ENCODE assay signal across 8 cellular contexts in genomic region chr20:34954905-34955231, GRCh38.
DNase-seq lines count a peak whose midpoint lies in the region; ATAC-seq and TF ChIP-seq lines count a peak whose summit lies in the region.

No MANE protein-coding gene starts in this region.

- H3K36me3 ChIP-seq in adipocyte (ENCODE audit: control insufficient read depth, insufficient read depth, low read length, severe bottlenecking) = peaks cover 11% of the 10 kb centered on the region
- H3K36me3 ChIP-seq in iPS-15b (ENCODE audit: control insufficient read depth, insufficient read depth, low read length) = no peaks in the 10 kb centered on the region

- H3K27me3 ChIP-seq in adipocyte (replicated peaks; ENCODE audit: control insufficient read depth, insufficient read depth, low read length) (no peaks in the 10 kb centered on the region), iPS-15b (ENCODE audit: control insufficient read depth, insufficient read depth, low read length) (no peaks in the 10 kb centered on the region)

- H3K4me3 Mint-ChIP-seq in stimulated activated memory B cell treated with anti-CD40 and anti-IgM and Interleukin-4, amounts not matched to agents 10 μg/mL and 1 μg/mL and 100 μg/mL, for 72 hours = peak overlapping the region; percentile 86

- H3K9me3 Mint-ChIP-seq in stimulated activated memory B cell treated with anti-CD40 and anti-IgM and Interleukin-4, amounts not matched to agents 10 μg/mL and 1 μg/mL and 100 μg/mL, for 72 hours = peaks cover 3% of the 10 kb centered on the region

- peaks cover 6% of the 10 kb centered on the region for H3K36me3 Mint-ChIP-seq in stimulated activated memory B cell treated with anti-CD40 and anti-IgM and Interleukin-4, amounts not matched to agents 10 μg/mL and 1 μg/mL and 100 μg/mL, for 72 hours

- H3K9ac ChIP-seq in adipocyte (ENCODE audit: low read length) (peak overlapping the region; percentile 94), iPS-15b (ENCODE audit: low read depth, low read length) (peak overlapping the region; percentile 93)

- H3K9me3 ChIP-seq in adipocyte (ENCODE audit: control insufficient read depth, low read length) (no peaks in the 10 kb centered on the region), iPS-15b (ENCODE audit: control insufficient read depth, insufficient read depth, low read length) (no peaks in the 10 kb centered on the region)

- H3K4me3 ChIP-seq in adipocyte (ENCODE audit: low read length) (peak overlapping the region; percentile 90), iPS-15b (ENCODE audit: low read depth, low read length) (peak overlapping the region; percentile 93)

- DNase-seq in NCI-H1092 treated with DMSO at 0.1 percent for 48 hours (lab: John Stamatoyannopoulos, UW) (peak; percentile 70), NCI-H1092 (lab: John Stamatoyannopoulos, UW) (no peak), Kasumi-1 (lab: John Stamatoyannopoulos, UW) (peak; percentile 49 to 72), adipocyte (ENCODE audit: low read depth) (no peak), GM13977 (ENCODE audit: low spot score) (no peak)

- in situ Hi-C loops in GM13977 (cut with MboI; ENCODE audit: low pct_unique_long_range_greater_than_20kb, low sequenced_read_pairs, unreplicated experiment) = no loop called here

- peaks cover 26% of the 10 kb centered on the region for H3K4me1 Mint-ChIP-seq in stimulated activated memory B cell treated with anti-CD40 and anti-IgM and Interleukin-4, amounts not matched to agents 10 μg/mL and 1 μg/mL and 100 μg/mL, for 72 hours

- peak overlapping the region; percentile 90 for H3K27ac Mint-ChIP-seq in stimulated activated memory B cell treated with anti-CD40 and anti-IgM and Interleukin-4, amounts not matched to agents 10 μg/mL and 1 μg/mL and 100 μg/mL, for 72 hours

- ATAC-seq in stimulated activated memory B cell treated with anti-CD40 and anti-IgM and Interleukin-4, amounts not matched to agents 10 μg/mL and 1 μg/mL and 100 μg/mL, for 72 hours = no peak
- no peak for ATAC-seq in HG02759 (IDR thresholded peaks at IDR 0.05; ENCODE audit: unreplicated experiment)

- TF ChIP-seq CTCF in GM13977 (IDR thresholded peaks at IDR 0.05; ENCODE audit: extremely low read depth, insufficient read depth, missing control alignments) = no peak

- H3K4me1 ChIP-seq in adipocyte (ENCODE audit: control insufficient read depth, insufficient read depth, low read length) (peaks cover 13% of the 10 kb centered on the region), iPS-15b (ENCODE audit: control insufficient read depth, insufficient read depth, low read length) (peaks cover 16% of the 10 kb centered on the region)

- H3K27me3 Mint-ChIP-seq in stimulated activated memory B cell treated with anti-CD40 and anti-IgM and Interleukin-4, amounts not matched to agents 10 μg/mL and 1 μg/mL and 100 μg/mL, for 72 hours = no peaks in the 10 kb centered on the region

Comparison
In these comparisons a context has a peak if more than half of its experiments do, and no peak if none do; other contexts are left out.
1. DNase-seq: peak in NCI-H1092 treated with DMSO at 0.1 percent for 48 hours (single experiment) and Kasumi-1 (2 of 2); none in NCI-H1092 (single experiment), adipocyte (single experiment) and GM13977 (single experiment).